Comparison of ENCODE assay signal across 8 cellular contexts in the genomic region with DNA sequence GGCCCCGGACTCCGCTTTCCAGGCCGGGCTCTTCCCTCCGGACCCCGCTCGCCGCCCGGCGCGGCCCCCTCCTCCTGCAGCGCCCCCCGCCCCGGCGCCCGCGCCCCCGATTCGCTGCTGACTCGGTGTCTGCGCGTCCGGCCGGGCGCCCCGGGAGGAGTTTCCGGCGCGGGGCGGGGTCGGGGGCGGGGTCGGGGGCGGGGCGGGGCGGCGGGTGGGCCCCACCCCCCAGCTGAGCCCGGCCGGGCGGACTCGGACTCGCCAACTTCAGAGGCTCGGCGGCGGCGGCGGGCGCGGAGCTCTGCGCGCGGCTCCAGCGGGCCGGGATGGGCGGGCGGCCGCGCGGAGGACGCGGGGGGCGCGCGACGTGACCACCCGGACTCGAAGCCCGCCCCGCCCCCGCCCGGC. TPM values are rescaled to one million over a fixed set of nuclear protein-coding genes. Genes with fewer than 3 reads are reported as not detected.
DNase-seq lines count a peak whose midpoint lies in the region; ATAC-seq and TF ChIP-seq lines count a peak whose summit lies in the region.

METRNL (plus strand) TSS at position 270 of the 408 bp plus-strand sequence. CDS start 207 bp downstream, outside the sequence.

- peak; percentile 35 for ATAC-seq in stimulated activated effector memory CD8-positive, alpha-beta T cell treated with anti-CD3 and anti-CD28 coated beads, Interleukin-12 subunit alpha, Interleukin-12 subunit beta, amount 100 ng/mL, for 72 hours

- H3K36me3 ChIP-seq in Caco-2 (ENCODE audit: control insufficient read depth, insufficient read depth, low read length) (peaks cover 2% of the 10 kb centered on the region; the same call in 1 of the 2 replicates), esophagus squamous epithelium (peaks cover 0 to 16% (median 0%) of the 10 kb centered on the region in 3 donors), muscle layer of colon (ENCODE audit: insufficient read depth, low read length) (no peaks in the 10 kb centered on the region)

- DNase-seq in Caco-2 = peak; percentile 69 to 85
- peak; percentile 51 for DNase-seq in H4 (ENCODE audit: low spot score)
- DNase-seq in NCI-H460 (ENCODE audit: extremely low read depth, low read depth) = peak; percentile 63
- DNase-seq in activated T-cell treated with anti-CD3 and anti-CD28 coated beads, Interleukin-2, amount 50 U/mL, for 24 hours = peak; percentile 80
- DNase-seq in esophagus squamous epithelium (lab: John Stamatoyannopoulos, UW) = no peak
- DNase-seq in stimulated activated effector memory CD8-positive, alpha-beta T cell treated with anti-CD3 and anti-CD28 coated beads, Interleukin-12 subunit alpha, Interleukin-12 subunit beta, amount 100 ng/mL, for 72 hours (ENCODE audit: low spot score in 2 of 2) = peak; percentile 62 to 80
- DNase-seq in cortex of kidney (lab: John Stamatoyannopoulos, UW) = no peak

- H3K36me3 Mint-ChIP-seq in Caco-2 (ENCODE audit: insufficient read depth, unreplicated experiment) = peaks cover 37% of the 10 kb centered on the region
- H3K36me3 Mint-ChIP-seq in activated T-cell treated with anti-CD3 and anti-CD28 coated beads, Interleukin-2, amount 50 U/mL, for 24 hours (ENCODE audit: low read depth) = peaks cover 19% of the 10 kb centered on the region
- peaks cover 44% of the 10 kb centered on the region for H3K36me3 Mint-ChIP-seq in stimulated activated effector memory CD8-positive, alpha-beta T cell treated with anti-CD3 and anti-CD28 coated beads, Interleukin-12 subunit alpha, Interleukin-12 subunit beta, amount 100 ng/mL, for 72 hours

- no TSS peak for BruUV-seq in Caco-2 (replicated peaks; lab: Mats Ljungman, UMichigan)

- H3K27ac Mint-ChIP-seq in Caco-2 (ENCODE audit: unreplicated experiment) = no peak within 1 kb of the TSS
- no peak within 1 kb of the TSS for H3K27ac Mint-ChIP-seq in activated T-cell treated with anti-CD3 and anti-CD28 coated beads, Interleukin-2, amount 50 U/mL, for 24 hours
- H3K27ac Mint-ChIP-seq in stimulated activated effector memory CD8-positive, alpha-beta T cell treated with anti-CD3 and anti-CD28 coated beads, Interleukin-12 subunit alpha, Interleukin-12 subunit beta, amount 100 ng/mL, for 72 hours = peak within 1 kb of the TSS; percentile 63

- H3K4me1 ChIP-seq in Caco-2 (peaks cover 46% of the 10 kb centered on the region), esophagus squamous epithelium (peaks cover 32 to 63% (median 45%) of the 10 kb centered on the region in 3 donors), muscle layer of colon (ENCODE audit: insufficient read depth, low read length) (peaks cover 29% of the 10 kb centered on the region)

- no peaks in the 10 kb centered on the region for H3K9me3 Mint-ChIP-seq in Caco-2 (ENCODE audit: unreplicated experiment)
- no peaks in the 10 kb centered on the region for H3K9me3 Mint-ChIP-seq in activated T-cell treated with anti-CD3 and anti-CD28 coated beads, Interleukin-2, amount 50 U/mL, for 24 hours
- no peaks in the 10 kb centered on the region for H3K9me3 Mint-ChIP-seq in stimulated activated effector memory CD8-positive, alpha-beta T cell treated with anti-CD3 and anti-CD28 coated beads, Interleukin-12 subunit alpha, Interleukin-12 subunit beta, amount 100 ng/mL, for 72 hours

- H3K27me3 ChIP-seq in Caco-2 (replicated peaks; ENCODE audit: control insufficient read depth, insufficient read depth, low read length) (no peaks in the 10 kb centered on the region; the same call in 1 of the 2 replicates), esophagus squamous epithelium (peaks cover 0 to 51% (median 0%) of the 10 kb centered on the region in 4 donors), muscle layer of colon (ENCODE audit: control insufficient read depth in 1 of 2, insufficient read depth in 2 of 2, low read length in 2 of 2) (peaks cover 0 to 5% of the 10 kb centered on the region in 2 donors)

- TF ChIP-seq POLR2A in esophagus squamous epithelium (IDR thresholded peaks at IDR 0.05) = peak in 2 of 4 donors; percentile 58 to 69

- H3K27ac ChIP-seq in esophagus squamous epithelium (peak within 1 kb of the TSS; percentile 88 to 95 (median 92)), muscle layer of colon (ENCODE audit: low read depth, low read length) (no peak within 1 kb of the TSS)

- POLR2A ChIA-PET in Caco-2 (lab: Charles Lee) = interaction anchor here (0.5 to 1.1 kb wide), 7 partner anchors 12 to 338 kb away, joined by 3 to 8 read pairs (median 5); no protein-coding TSS in a partner anchor

- H3K27me3 Mint-ChIP-seq in Caco-2 (ENCODE audit: insufficient read depth, unreplicated experiment) = peaks cover 3% of the 10 kb centered on the region
- peaks cover 24% of the 10 kb centered on the region for H3K27me3 Mint-ChIP-seq in activated T-cell treated with anti-CD3 and anti-CD28 coated beads, Interleukin-2, amount 50 U/mL, for 24 hours

- intact Hi-C loops in Caco-2 (cut with micrococcal nuclease; ENCODE audit: unreplicated experiment) (no loop called here), esophagus squamous epithelium (cut with DNase I) (no loop called here)

- CTCF ChIA-PET in Caco-2 (lab: Charles Lee) = interaction anchor here (0.6 kb wide), 1 partner anchor 103 kb away, joined by 3 read pairs; no protein-coding TSS in a partner anchor

- H3K4me3 Mint-ChIP-seq in Caco-2 (ENCODE audit: unreplicated experiment) = peak within 1 kb of the TSS; percentile 63
- H3K4me3 Mint-ChIP-seq in activated T-cell treated with anti-CD3 and anti-CD28 coated beads, Interleukin-2, amount 50 U/mL, for 24 hours = peak within 1 kb of the TSS; percentile 41
- peak within 1 kb of the TSS; percentile 54 for H3K4me3 Mint-ChIP-seq in stimulated activated effector memory CD8-positive, alpha-beta T cell treated with anti-CD3 and anti-CD28 coated beads, Interleukin-12 subunit alpha, Interleukin-12 subunit beta, amount 100 ng/mL, for 72 hours

- H3K9ac ChIP-seq in muscle layer of colon (ENCODE audit: low read length) = no peak within 1 kb of the TSS

- peak within 1 kb of the TSS; percentile 60 for H3K4me3 ChIP-seq in Caco-2 (ENCODE audit: low read depth, low read length)
- H3K4me3 ChIP-seq in esophagus squamous epithelium = peak within 1 kb of the TSS; percentile 61 to 91 (median 80)
- H3K4me3 ChIP-seq in muscle layer of colon (ENCODE audit: low read depth in 1 of 2, low read length in 2 of 2) = peak within 1 kb of the TSS; percentile 43 to 79

- H3K4me1 Mint-ChIP-seq in Caco-2 (ENCODE audit: low read depth, unreplicated experiment) = peaks cover 19% of the 10 kb centered on the region
- peaks cover 31% of the 10 kb centered on the region for H3K4me1 Mint-ChIP-seq in activated T-cell treated with anti-CD3 and anti-CD28 coated beads, Interleukin-2, amount 50 U/mL, for 24 hours (ENCODE audit: low read depth)
- H3K4me1 Mint-ChIP-seq in stimulated activated effector memory CD8-positive, alpha-beta T cell treated with anti-CD3 and anti-CD28 coated beads, Interleukin-12 subunit alpha, Interleukin-12 subunit beta, amount 100 ng/mL, for 72 hours = peaks cover 36% of the 10 kb centered on the region

- H3K9me3 ChIP-seq in Caco-2 = no peaks in the 10 kb centered on the region
- H3K9me3 ChIP-seq in esophagus squamous epithelium = no peaks in the 10 kb centered on the region
- no peaks in the 10 kb centered on the region for H3K9me3 ChIP-seq in muscle layer of colon (ENCODE audit: low read length)

- WGBS in esophagus squamous epithelium, 2 donors = no CpG with 5 or more reads among the region's 70 CpGs

- TF ChIP-seq CTCF in Caco-2 (IDR thresholded peaks at IDR 0.05; ENCODE audit: insufficient read depth in 1 of 2, low read depth in 1 of 2, low read length in 1 of 2, severe bottlenecking in 1 of 2, unreplicated experiment in 1 of 2) = no peak
- TF ChIP-seq CTCF in esophagus squamous epithelium (IDR thresholded peaks at IDR 0.05) = no peak

RNA-seq across cellular contexts. Expression of gene METRNL, which starts in this region (rescaled TPM):
- total RNA-seq in Caco-2 (2022) = 33.8 and 40.9 TPM in 2 replicates
- total RNA-seq in H4 (2014; rRNA removed; shearing (Covaris generic)) = 36.6 and 47.8 TPM in 2 replicates
- total RNA-seq in NCI-H460 (2014; rRNA removed; shearing (Covaris generic)) = 23.7 and 28.5 TPM in 2 replicates
- 23.8 and 32.0 TPM in 2 replicates for polyA plus RNA-seq in NCI-H460 (2014; cell fraction: nucleus; rRNA removed)
- 100 to 1,000 TPM in 1 of 4 donors, 10 to 100 TPM in 3; 80.3 to 137 (median 87.7) TPM for total RNA-seq in esophagus squamous epithelium

Comparison
In these comparisons a context has a peak if more than half of its experiments do, and no peak if none do; other contexts are left out.
1. DNase-seq: peak in Caco-2 (2 of 2), H4 (single experiment), NCI-H460 (single experiment), activated T-cell treated with anti-CD3 and anti-CD28 coated beads, Interleukin-2, amount 50 U/mL, for 24 hours (single experiment) and stimulated activated effector memory CD8-positive, alpha-beta T cell treated with anti-CD3 and anti-CD28 coated beads, Interleukin-12 subunit alpha, Interleukin-12 subunit beta, amount 100 ng/mL, for 72 hours (2 of 2); none in esophagus squamous epithelium (single experiment) and cortex of kidney (single experiment).
2. Peak in every context shown above with its lines, with median percentiles within 50 percentile points of each other: H3K4me3 ChIP-seq and H3K4me3 Mint-ChIP-seq.